11 cellular contexts compared by ENCODE assay signal in the genomic region with DNA sequence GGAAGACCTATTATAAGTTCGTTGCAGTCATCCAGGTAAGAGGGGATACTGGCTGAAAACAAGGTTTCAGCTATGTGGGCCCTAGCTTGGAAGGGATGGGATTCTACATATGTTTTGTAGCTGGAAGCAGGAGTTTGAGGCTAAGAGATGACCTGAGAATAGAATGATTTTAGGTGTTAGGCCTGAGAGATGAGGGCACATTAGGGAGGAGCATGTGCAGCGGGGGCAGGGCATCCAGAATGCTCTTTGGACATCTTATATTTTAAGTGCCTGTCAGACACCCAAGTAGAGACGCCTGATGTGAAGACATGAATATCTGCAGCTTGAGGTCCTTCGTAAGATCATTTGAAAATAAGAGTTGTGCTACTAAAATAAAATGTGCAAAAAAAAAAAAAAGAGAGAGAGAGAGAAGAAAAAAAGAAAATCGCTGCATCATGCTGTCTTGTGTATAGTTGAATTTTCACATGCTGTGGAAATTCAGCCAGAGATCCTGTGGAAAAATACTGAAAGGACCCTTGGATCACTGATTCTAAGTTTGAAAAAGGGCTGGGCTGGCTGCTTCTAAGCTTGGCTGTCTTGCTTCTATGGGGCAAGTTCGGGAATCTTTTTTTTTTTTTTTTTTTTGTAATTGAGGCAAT.
DNase-seq lines count a peak whose midpoint lies in the region; ATAC-seq and TF ChIP-seq lines count a peak whose summit lies in the region.
"Had no signal": no experiment of that assay in that cellular context is flagged by ENCODE, and none has a peak within 500 bp of the region (broad histone marks: within the 10 kb centered on the region; RNA-seq: fewer than 3 reads in every experiment).

No MANE protein-coding gene starts in this region.

- no peak overlapping the region for H3K18ac ChIP-seq in H9 (ENCODE audit: insufficient read length, low read depth, low read length)

- H3K27ac ChIP-seq in upper lobe of left lung (peak overlapping the region in 3 of 4 donors; percentile 30 to 49 (median 35)), H9 (ENCODE audit: insufficient read length, low read depth, low read length) (no peak overlapping the region)

- H3K27ac Mint-ChIP-seq in activated naive CD8-positive, alpha-beta T cell = peak overlapping the region; percentile 97
- H3K27ac Mint-ChIP-seq in H9 = no peak overlapping the region

- no peaks in the 10 kb centered on the region for H3K79me2 ChIP-seq in H9 (ENCODE audit: insufficient read depth, low read length)

- H3K9me3 Mint-ChIP-seq in activated naive CD8-positive, alpha-beta T cell (ENCODE audit: low read depth) = no peaks in the 10 kb centered on the region
- no peaks in the 10 kb centered on the region for H3K9me3 Mint-ChIP-seq in H9
- H3K9me3 Mint-ChIP-seq: neural crest cell had no signal

- no peak overlapping the region for H3K4ac ChIP-seq in H9 (ENCODE audit: low read depth, low read length)

- no peak for TF ChIP-seq CTCF in upper lobe of left lung (IDR thresholded peaks at IDR 0.05)
- TF ChIP-seq CTCF in H9 (conservative IDR thresholded peaks at IDR 0.05) = no peak

- H3K23ac ChIP-seq in H9 (ENCODE audit: insufficient read length, low read depth, low read length) = no peak overlapping the region

- no peak overlapping the region for H2BK5ac ChIP-seq in H9 (ENCODE audit: insufficient read length, low read length)

- H3K9me3 ChIP-seq in upper lobe of left lung (no peaks in the 10 kb centered on the region), H9 (ENCODE audit: control insufficient read depth, low read depth, low read length) (no peaks in the 10 kb centered on the region)

- no peak overlapping the region for H4K5ac ChIP-seq in H9 (ENCODE audit: insufficient read length, low read depth, low read length)

- H4K8ac ChIP-seq in H9 (replicated peaks; ENCODE audit: insufficient read length, low read depth, low read length) = no peak overlapping the region

- H3K27me3 ChIP-seq in upper lobe of left lung (no peaks in the 10 kb centered on the region), H9 (ENCODE audit: insufficient read depth, low read length) (no peaks in the 10 kb centered on the region)

- peaks cover 92% of the 10 kb centered on the region for H3K4me1 Mint-ChIP-seq in activated naive CD8-positive, alpha-beta T cell (ENCODE audit: low read depth)
- peaks cover 14 to 15% of the 10 kb centered on the region in 2 experiments for H3K4me1 Mint-ChIP-seq in H9

- no peak overlapping the region for H3K9ac ChIP-seq in H9 (ENCODE audit: extremely low read depth, insufficient read length, low read length)

- no peak overlapping the region for H3T11ph ChIP-seq in H9 (ENCODE audit: low read length)

- DNase-seq in stimulated activated CD4-positive, alpha-beta T cell treated with anti-CD3 and anti-CD28 coated beads, Interleukin-15, amount 100 ng/mL, for 24 hours = peak; percentile 38
- no peak for DNase-seq in stimulated activated CD4-positive, alpha-beta T cell treated with anti-CD3 and anti-CD28 coated beads, Interleukin-12 subunit alpha, Interleukin-12 subunit beta, amount 100 ng/mL, for 4 hours
- DNase-seq in medulla oblongata (ENCODE audit: extremely low spot score) (peak; percentile 44), upper lobe of left lung (no peak), H9 (no peak)
- no peak for DNase-seq in stimulated activated CD8-positive, alpha-beta memory T cell treated with anti-CD3 and anti-CD28 coated beads, Interleukin-4, amount 100 ng/mL, for 48 hours
- DNase-seq: OCI-M1, T1000 had no signal

- H4K20me1 ChIP-seq in H9 (ENCODE audit: control insufficient read depth, insufficient read depth, insufficient read length) = no peaks in the 10 kb centered on the region

- TF ChIP-seq POLR2A in upper lobe of left lung (IDR thresholded peaks at IDR 0.05) = no peak

- H3K4me3 ChIP-seq in upper lobe of left lung = no peak overlapping the region

- H3K36me3 ChIP-seq in upper lobe of left lung = no peaks in the 10 kb centered on the region

- no peaks in the 10 kb centered on the region for H3K27me3 Mint-ChIP-seq in activated naive CD8-positive, alpha-beta T cell
- peaks cover 4% of the 10 kb centered on the region; the same call in 1 of the 2 replicates for H3K27me3 Mint-ChIP-seq in H9 (ENCODE audit: low read depth)

- H4K91ac ChIP-seq in H9 (ENCODE audit: insufficient read length, low read depth, low read length) = no peak overlapping the region

- no peak for TF ChIP-seq EP300 in upper lobe of left lung (IDR thresholded peaks at IDR 0.05)

- peaks cover 2% of the 10 kb centered on the region for H3K36me3 Mint-ChIP-seq in activated naive CD8-positive, alpha-beta T cell
- H3K36me3 Mint-ChIP-seq in H9 (ENCODE audit: insufficient read depth in 1 of 3, low read depth in 3 of 3) = no peaks in the 10 kb centered on the region; a peak in 1 of 7 replicates

- H3K4me1 ChIP-seq in upper lobe of left lung (peaks cover 0 to 11% (median 6%) of the 10 kb centered on the region in 4 donors), H9 (ENCODE audit: insufficient read depth, low read length) (peaks cover 3% of the 10 kb centered on the region; the same call in 1 of the 2 replicates)

- 82 to 86% methylated on average over 6 of the region's 6 CpGs for WGBS in upper lobe of left lung, 2 donors
- WGBS in H9 (ENCODE audit: extremely low coverage, insufficient read length, low lambda C conversion rate) = no CpG with 5 or more reads among the region's 6 CpGs

- H2BK120ac ChIP-seq in H9 (ENCODE audit: low read depth, low read length, poor library complexity, severe bottlenecking) = no peak overlapping the region

- no peak overlapping the region for H2AK5ac ChIP-seq in H9 (ENCODE audit: insufficient read length, low read length)

- H3K14ac ChIP-seq in H9 (ENCODE audit: insufficient read depth, low read length) = no peak overlapping the region

- H2AFZ ChIP-seq in H9 (ENCODE audit: low read length) = no peak overlapping the region

- H3K79me1 ChIP-seq in H9 (ENCODE audit: insufficient read depth, low read depth, low read length, poor library complexity, severe bottlenecking) = no peaks in the 10 kb centered on the region

- no peak overlapping the region for H3K56ac ChIP-seq in H9 (ENCODE audit: insufficient read length, low read depth, low read length)

- no peak overlapping the region for H3K4me2 ChIP-seq in H9 (ENCODE audit: insufficient read depth, insufficient read length, low read length)

- no peak overlapping the region for H2BK15ac ChIP-seq in H9 (ENCODE audit: low read depth, low read length)

- no peak overlapping the region for H2BK12ac ChIP-seq in H9 (ENCODE audit: insufficient read length, low read depth, low read length)

- ATAC-seq in upper lobe of left lung (ENCODE audit: low FRiP score in 2 of 2) = no peak
- ATAC-seq in GM18867 (IDR thresholded peaks at IDR 0.05; ENCODE audit: unreplicated experiment) = no peak

- H3K23me2 ChIP-seq in H9 (ENCODE audit: insufficient read length, low read depth, low read length, poor library complexity, severe bottlenecking) = no peaks in the 10 kb centered on the region

- H2BK20ac ChIP-seq in H9 (ENCODE audit: low read depth, low read length, poor library complexity, severe bottlenecking) = no peak overlapping the region

- H3K4me3 Mint-ChIP-seq in activated naive CD8-positive, alpha-beta T cell = peak overlapping the region; percentile 86
- H3K4me3 Mint-ChIP-seq in H9 = no peak overlapping the region
- H3K4me3 Mint-ChIP-seq: neural crest cell had no signal

Comparison
In these comparisons a context has a peak if more than half of its experiments do, and no peak if none do; other contexts are left out.
1. DNase-seq: peak in stimulated activated CD4-positive, alpha-beta T cell treated with anti-CD3 and anti-CD28 coated beads, Interleukin-15, amount 100 ng/mL, for 24 hours (single experiment) and medulla oblongata (single experiment); none in stimulated activated CD4-positive, alpha-beta T cell treated with anti-CD3 and anti-CD28 coated beads, Interleukin-12 subunit alpha, Interleukin-12 subunit beta, amount 100 ng/mL, for 4 hours (single experiment), upper lobe of left lung (0 of 2), H9 (single experiment) and stimulated activated CD8-positive, alpha-beta memory T cell treated with anti-CD3 and anti-CD28 coated beads, Interleukin-4, amount 100 ng/mL, for 48 hours (single experiment).